ENCODE assay signal across 15 cellular contexts in genomic region chr3:38657369-38657768, GRCh38. TPM values are rescaled to one million over a fixed set of nuclear protein-coding genes. Genes with fewer than 3 reads are reported as not detected.
DNase-seq lines count a peak whose midpoint lies in the region; ATAC-seq and TF ChIP-seq lines count a peak whose summit lies in the region.
"Had no signal": no experiment of that assay in that cellular context is flagged by ENCODE, and none has a peak within 500 bp of the region (broad histone marks: within the 10 kb centered on the region; RNA-seq: fewer than 3 reads in every experiment).

No MANE protein-coding gene starts in this region.

- peaks cover 22% of the 10 kb centered on the region for H3K4me1 Mint-ChIP-seq in GM23338
- peaks cover 15% of the 10 kb centered on the region for H3K4me1 Mint-ChIP-seq in endodermal cell
- H3K4me1 Mint-ChIP-seq in naive thymus-derived CD4-positive, alpha-beta T cell: peaks cover 0 to 5% (median 4%) of the 10 kb centered on the region in 7 donors

- H3K79me2 ChIP-seq in GM23338 (replicated peaks; ENCODE audit: insufficient read depth): no peaks in the 10 kb centered on the region

- no TSS peak for BruUV-seq in IMR-90 (replicated peaks; lab: Mats Ljungman, UMichigan)

- 80% methylated on average over 1 of the region's 5 CpGs; no CpG with 5 or more reads in 1 of the 2 experiments for WGBS in IMR-90 (ENCODE audit: extremely low coverage in 2 of 2, insufficient read length in 1 of 2), 2 experiments
- 73 to 81% methylated on average over 3 to 5 of the region's 5 CpGs for WGBS in endodermal cell (ENCODE audit: insufficient coverage in 1 of 2, insufficient read length in 1 of 2), 2 experiments

- no peak for DNase-seq in GM23338 (ENCODE audit: low spot score)
- no peak for DNase-seq in IMR-90
- peak; percentile 48 for DNase-seq in endodermal cell
- peak; percentile 53 for DNase-seq in mesenteric fat pad (ENCODE audit: low spot score)
- no peak for DNase-seq in anterior cingulate cortex (lab: John Stamatoyannopoulos, UW)
- no peak for DNase-seq in uterus
- no peak for DNase-seq in naive thymus-derived CD4-positive, alpha-beta T cell
- DNase-seq: ACHN; CD4-positive, CD25-positive, alpha-beta regulatory T cell; DMS53; GM23248 had no signal

- in situ Hi-C loops in IMR-90 (cut with MboI; ENCODE audit: low sequenced_read_pairs): no loop called here

- CTCF ChIA-PET in IMR-90 (lab: Yijun Ruan, JAX): interaction anchor here (2.1 kb wide), 1 partner anchor 136 kb away, joined by 4 read pairs; no protein-coding TSS in a partner anchor
- CTCF ChIA-PET in naive thymus-derived CD4-positive, alpha-beta T cell (lab: Charles Lee): interaction anchor here (1.9 to 3.4 kb wide), 2 partner anchors 137 to 163 kb away, joined by 5 to 27 read pairs; no protein-coding TSS in a partner anchor

- H2AK9ac ChIP-seq in IMR-90 (replicated peaks; ENCODE audit: low read depth, low read length, poor library complexity): no peak overlapping the region

- TF ChIP-seq POLR2A in IMR-90 (IDR thresholded peaks at IDR 0.05; ENCODE audit: low read depth, low read length): no peak
- TF ChIP-seq POLR2A in uterus (IDR thresholded peaks at IDR 0.05): no peak

- no peak overlapping the region for H3K9ac ChIP-seq in IMR-90 (ENCODE audit: low read depth, low read length)
- H3K9ac ChIP-seq in endodermal cell (ENCODE audit: extremely low read depth, low read length, poor library complexity, severe bottlenecking): no peak overlapping the region
- H3K9ac ChIP-seq: BLaER1 treated with 17β-estradiol and CSF1 and Interleukin-3, amounts not matched to agents 10 nM and 100 nM; GM23248 had no signal

- no peak overlapping the region for H3K27ac ChIP-seq in GM23338 (ENCODE audit: low read depth)
- no peak overlapping the region for H3K27ac ChIP-seq in IMR-90 (ENCODE audit: insufficient read depth, low read length)
- H3K27ac ChIP-seq in endodermal cell (ENCODE audit: low read depth, low read length): no peak overlapping the region
- no peak overlapping the region for H3K27ac ChIP-seq in uterus
- no peak overlapping the region for H3K27ac ChIP-seq in naive thymus-derived CD4-positive, alpha-beta T cell (ENCODE audit: low read depth, low read length)
- H3K27ac ChIP-seq: BLaER1 treated with 17β-estradiol and CSF1 and Interleukin-3, amounts not matched to agents 10 nM and 100 nM; GM23248; HL-60 had no signal

- H3K4me1 ChIP-seq in GM23338 (ENCODE audit: insufficient read depth) (peaks cover 24% of the 10 kb centered on the region), IMR-90 (ENCODE audit: control insufficient read depth, insufficient read depth, low read length) (no peaks in the 10 kb centered on the region), endodermal cell (ENCODE audit: control insufficient read depth, insufficient read depth, low read length) (peaks cover 8% of the 10 kb centered on the region), uterus (no peaks in the 10 kb centered on the region)
- H3K4me1 ChIP-seq in naive thymus-derived CD4-positive, alpha-beta T cell (ENCODE audit: control insufficient read depth in 2 of 2, insufficient read depth in 2 of 2, low read length in 2 of 2): no peaks in the 10 kb centered on the region
- H3K4me1 ChIP-seq: HAP-1 had no signal

- H3K4me2 ChIP-seq in GM23338: 0 out of 2 replicates have a peak overlapping the region, but pooled peaks have one; percentile 12
- no peak overlapping the region for H3K4me2 ChIP-seq in IMR-90 (ENCODE audit: low read depth, low read length)
- H3K4me2 ChIP-seq: BLaER1 treated with 17β-estradiol and CSF1 and Interleukin-3, amounts not matched to agents 10 nM and 100 nM had no signal

- H3K9me2 ChIP-seq in GM23338 (ENCODE audit: insufficient read depth): no peaks in the 10 kb centered on the region

- no peak overlapping the region for H4K8ac ChIP-seq in IMR-90 (ENCODE audit: low read depth in 2 of 2, low read length in 2 of 2)

- no peak overlapping the region for H3K18ac ChIP-seq in IMR-90 (ENCODE audit: low read depth, low read length)

- no peak overlapping the region for H3K14ac ChIP-seq in IMR-90 (replicated peaks; ENCODE audit: low read depth, low read length)

- H2AFZ ChIP-seq in GM23338: peak overlapping the region; percentile 76
- H2AFZ ChIP-seq in IMR-90 (replicated peaks; ENCODE audit: low read length, poor library complexity): peak overlapping the region; percentile 37
- H2AFZ ChIP-seq: GM23248 had no signal

- no peaks in the 10 kb centered on the region for H3K79me1 ChIP-seq in IMR-90 (ENCODE audit: low read depth in 1 of 2, low read length in 2 of 2)

- no peak overlapping the region for H3K56ac ChIP-seq in IMR-90 (ENCODE audit: extremely low read depth, insufficient read depth, low read length)

- H2BK15ac ChIP-seq in IMR-90 (ENCODE audit: low read depth, low read length): no peak overlapping the region

- intact Hi-C loops in IMR-90 (cut with micrococcal nuclease) (loop anchor here (10.0 kb wide), 1 partner anchor 303 kb away; no protein-coding TSS in a partner anchor), uterus (cut with DNase I; ENCODE audit: low total_unique reads) (no loop called here)
- intact Hi-C loops in naive thymus-derived CD4-positive, alpha-beta T cell (cut with micrococcal nuclease): loop anchor here in 1 of 2 donors (10.0 kb wide), 1 partner anchor 637 kb away; no protein-coding TSS in a partner anchor

- no peak for TF ChIP-seq CTCF in GM23338 (conservative IDR thresholded peaks at IDR 0.05; ENCODE audit: low read depth in 2 of 2)
- no peak for TF ChIP-seq CTCF in IMR-90 (conservative IDR thresholded peaks at IDR 0.05; ENCODE audit: low read depth, low read length)
- no peak for TF ChIP-seq CTCF in endodermal cell (conservative IDR thresholded peaks at IDR 0.05)
- TF ChIP-seq CTCF in uterus (IDR thresholded peaks at IDR 0.05): no peak

- no peaks in the 10 kb centered on the region for H3F3A ChIP-seq in GM23338 (replicated peaks; ENCODE audit: low read depth)

- H3K36me3 Mint-ChIP-seq in GM23338 (ENCODE audit: low read depth) (peaks cover 3% of the 10 kb centered on the region; the same call in 2 of the 3 replicates), endodermal cell (ENCODE audit: low read depth) (no peaks in the 10 kb centered on the region)
- H3K36me3 Mint-ChIP-seq in naive thymus-derived CD4-positive, alpha-beta T cell: no peaks in the 10 kb centered on the region
- H3K36me3 Mint-ChIP-seq: CD4-positive, CD25-positive, alpha-beta regulatory T cell had no signal

- peak overlapping the region; percentile 28; the same call in 1 of the 2 replicates for H3K27ac Mint-ChIP-seq in GM23338
- no peak overlapping the region for H3K27ac Mint-ChIP-seq in endodermal cell
- H3K27ac Mint-ChIP-seq in naive thymus-derived CD4-positive, alpha-beta T cell: no peak overlapping the region
- H3K27ac Mint-ChIP-seq: CD4-positive, CD25-positive, alpha-beta regulatory T cell had no signal

- dilution Hi-C loops in IMR-90 (cut with HindIII; ENCODE audit: low sequenced_read_pairs, unreplicated experiment): no loop called here

- H3K23ac ChIP-seq in IMR-90 (ENCODE audit: low read depth, low read length): no peak overlapping the region

- H3K36me3 ChIP-seq in GM23338 (ENCODE audit: insufficient read depth) (no peaks in the 10 kb centered on the region), IMR-90 (ENCODE audit: control insufficient read depth, insufficient read depth, low read length) (no peaks in the 10 kb centered on the region), endodermal cell (ENCODE audit: control insufficient read depth, insufficient read depth, low read length) (no peaks in the 10 kb centered on the region), uterus (no peaks in the 10 kb centered on the region)
- no peaks in the 10 kb centered on the region for H3K36me3 ChIP-seq in naive thymus-derived CD4-positive, alpha-beta T cell (ENCODE audit: control insufficient read depth in 2 of 3, insufficient read depth in 3 of 3, low read length in 3 of 3)
- H3K36me3 ChIP-seq: HAP-1 had no signal

- H3K9me3 ChIP-seq in IMR-90 (ENCODE audit: control insufficient read depth, insufficient read depth, low read length) (no peaks in the 10 kb centered on the region), endodermal cell (ENCODE audit: control insufficient read depth, low read length) (peaks cover 19% of the 10 kb centered on the region), uterus (no peaks in the 10 kb centered on the region)
- H3K9me3 ChIP-seq in naive thymus-derived CD4-positive, alpha-beta T cell (ENCODE audit: control insufficient read depth in 2 of 3, low read length in 3 of 3): no peaks in the 10 kb centered on the region

- H2BK120ac ChIP-seq in IMR-90 (ENCODE audit: low read depth, low read length): no peak overlapping the region

- H3K4me3 ChIP-seq in GM23338 (no peak overlapping the region), IMR-90 (ENCODE audit: insufficient read depth, low read depth, low read length) (no peak overlapping the region), endodermal cell (ENCODE audit: low read length) (no peak overlapping the region), uterus (no peak overlapping the region)
- no peak overlapping the region for H3K4me3 ChIP-seq in naive thymus-derived CD4-positive, alpha-beta T cell (ENCODE audit: low read length)
- H3K4me3 ChIP-seq: BLaER1 treated with 17β-estradiol and CSF1 and Interleukin-3, amounts not matched to agents 10 nM and 100 nM; GM23248; HAP-1 had no signal

- no peaks in the 10 kb centered on the region; the same call in 1 of the 2 replicates for H3K9me1 ChIP-seq in IMR-90 (ENCODE audit: insufficient read depth, low read length)

- H2BK20ac ChIP-seq in IMR-90 (ENCODE audit: low read depth, low read length): no peak overlapping the region

- TF ChIP-seq RAD21 in IMR-90 (IDR thresholded peaks at IDR 0.05; ENCODE audit: low read length): no peak

- no peak overlapping the region for H2BK5ac ChIP-seq in IMR-90 (ENCODE audit: low read depth, low read length, poor library complexity, severe bottlenecking)

- H4K5ac ChIP-seq in IMR-90 (ENCODE audit: low read depth, low read length): no peak overlapping the region

- H4K91ac ChIP-seq in IMR-90 (ENCODE audit: insufficient read depth, low read depth, low read length): no peak overlapping the region

- H4K20me1 ChIP-seq in GM23338 (replicated peaks; ENCODE audit: insufficient read depth) (no peaks in the 10 kb centered on the region), IMR-90 (ENCODE audit: insufficient read depth, low read length) (no peaks in the 10 kb centered on the region)
- H4K20me1 ChIP-seq: BLaER1 treated with 17β-estradiol and CSF1 and Interleukin-3, amounts not matched to agents 10 nM and 100 nM had no signal

- no peak overlapping the region for H3K4ac ChIP-seq in IMR-90 (ENCODE audit: low read depth, low read length)

- H3K27me3 Mint-ChIP-seq in GM23338 (ENCODE audit: insufficient read depth, low read depth, poor library complexity) (peaks cover 3% of the 10 kb centered on the region), endodermal cell (ENCODE audit: insufficient read depth) (peaks cover 32% of the 10 kb centered on the region)
- H3K27me3 Mint-ChIP-seq in naive thymus-derived CD4-positive, alpha-beta T cell: peaks cover 28 to 58% (median 44%) of the 10 kb centered on the region in 5 donors

- POLR2A ChIA-PET in IMR-90 (lab: Charles Lee; ENCODE audit: unreplicated experiment): no interaction called here
- POLR2A ChIA-PET in naive thymus-derived CD4-positive, alpha-beta T cell (lab: Charles Lee): no interaction called here

- H3K27me3 ChIP-seq in GM23338 (ENCODE audit: insufficient read depth) (peaks cover 5% of the 10 kb centered on the region; the same call in 1 of the 2 replicates), IMR-90 (ENCODE audit: control insufficient read depth, insufficient read depth, low read length) (peaks cover 42% of the 10 kb centered on the region), endodermal cell (ENCODE audit: control insufficient read depth, insufficient read depth, low read length, poor library complexity, severe bottlenecking) (peaks cover 43% of the 10 kb centered on the region), uterus (peaks cover 0 to 4% of the 10 kb centered on the region in 2 donors)
- peaks cover 0 to 2% of the 10 kb centered on the region in 2 donors for H3K27me3 ChIP-seq in naive thymus-derived CD4-positive, alpha-beta T cell (ENCODE audit: control insufficient read depth in 2 of 2, insufficient read depth in 2 of 2, low read length in 2 of 2)
- H3K27me3 ChIP-seq: BLaER1 treated with 17β-estradiol and CSF1 and Interleukin-3, amounts not matched to agents 10 nM and 100 nM had no signal

- ATAC-seq in GM23338 (peak; percentile 17), IMR-90 (ENCODE audit: low read depth) (no peak), HG03196 (IDR thresholded peaks at IDR 0.05; ENCODE audit: unreplicated experiment) (no peak)
- ATAC-seq in naive thymus-derived CD4-positive, alpha-beta T cell: no peak

- no peak overlapping the region for H3K4me3 Mint-ChIP-seq in GM23338
- H3K4me3 Mint-ChIP-seq in endodermal cell: no peak overlapping the region
- no peak overlapping the region for H3K4me3 Mint-ChIP-seq in naive thymus-derived CD4-positive, alpha-beta T cell
- H3K4me3 Mint-ChIP-seq: CD4-positive, CD25-positive, alpha-beta regulatory T cell had no signal

- H2AK5ac ChIP-seq in IMR-90 (ENCODE audit: low read depth, low read length): no peak overlapping the region

- H3K9me3 Mint-ChIP-seq in GM23338 (peaks cover 11% of the 10 kb centered on the region; the same call in 2 of the 3 replicates), endodermal cell (peaks cover 10% of the 10 kb centered on the region)
- peaks cover 0 to 18% (median 10%) of the 10 kb centered on the region in 11 donors for H3K9me3 Mint-ChIP-seq in naive thymus-derived CD4-positive, alpha-beta T cell

RNA-seq across cellular contexts. Expression of gene SCN5A, which starts 7.9 kb away (rescaled TPM):
- 8.2 and 10.6 TPM in 2 replicates for total RNA-seq in GM23338 (2014; rRNA removed; shearing (Covaris generic))
- 8.4 and 10.2 TPM in 2 replicates for polyA plus RNA-seq in GM23338 (2016; fragmentation: Nextera tagmentation; extraction: Ambion mirVana)
- total RNA-seq in IMR-90 (2012; rRNA removed): 1.7 and 2.0 TPM in 2 replicates
- polyA plus RNA-seq in IMR-90 (2012; rRNA removed): 1.9 and 2.1 TPM in 2 replicates
- 1.1 and 1.2 TPM in 2 replicates for polyA plus RNA-seq in IMR-90 (2012; cell fraction: cytosol; rRNA removed)
- 3.7 and 4.2 TPM in 2 replicates for polyA plus RNA-seq in IMR-90 (2012; cell fraction: nucleus; rRNA removed; ENCODE audit: low replicate concordance)
- 1 to 10 TPM; 4.5 to 5.6 TPM for total RNA-seq in endodermal cell
- 0.85 TPM for polyA plus RNA-seq in endodermal cell (2013, experiment 1 of 2)
- 0.66 TPM for polyA plus RNA-seq in endodermal cell (2013, experiment 2 of 2)
- 0.58 TPM for total RNA-seq in mesenteric fat pad
- total RNA-seq in uterus: 1 to 10 TPM in 2 of 4 donors, under 1 TPM in 1, not detected in 1; under 0.01 to 3.2 (median 1.6) TPM
- under 1 TPM in 2 of 5 experiments, not detected in 3; 0.05 to 0.59 TPM for total RNA-seq in naive thymus-derived CD4-positive, alpha-beta T cell
- polyA plus RNA-seq in naive thymus-derived CD4-positive, alpha-beta T cell: not detected
- total RNA-seq: CD4-positive, CD25-positive, alpha-beta regulatory T cell; GM23248 had no signal
- polyA plus RNA-seq: CD4-positive, CD25-positive, alpha-beta regulatory T cell; GM23248 had no signal

Comparison
In these comparisons a context has a peak if more than half of its experiments do, and no peak if none do; other contexts are left out.
1. DNase-seq: peak in endodermal cell (single experiment) and mesenteric fat pad (single experiment); none in GM23338 (single experiment), IMR-90 (single experiment), anterior cingulate cortex (0 of 58), uterus (0 of 2) and naive thymus-derived CD4-positive, alpha-beta T cell (0 of 9).